In the genomic region with DNA sequence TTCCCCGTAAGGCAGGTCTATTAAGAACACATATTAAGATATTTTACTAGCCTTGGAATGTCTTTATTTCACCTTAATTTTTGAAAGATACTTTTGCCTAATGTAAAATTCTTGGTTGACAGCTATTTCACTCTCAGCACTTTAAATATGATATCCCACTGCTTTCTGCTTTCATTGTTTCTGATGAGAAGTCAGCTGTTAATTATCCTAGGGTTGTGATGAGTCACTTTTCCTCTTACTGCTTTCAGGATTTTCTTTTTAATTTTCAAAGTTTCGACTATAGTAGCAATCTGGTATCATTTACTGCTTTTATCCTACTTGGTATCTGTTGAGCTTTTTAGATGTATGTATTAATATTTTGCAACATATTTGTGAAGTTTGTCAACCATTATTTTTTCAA, we compare ENCODE assay signal across 26 cellular contexts.
A peak's percentile ranks its signal among the peaks of the same experiment; 100 is the strongest.
DNase-seq lines count a peak whose midpoint lies in the region; ATAC-seq, FAIRE-seq and TF ChIP-seq lines count a peak whose summit lies in the region.
"Had no signal": no experiment of that assay in that cellular context is flagged by ENCODE, and none has a peak within 500 bp of the region (broad histone marks: within the 10 kb centered on the region; RNA-seq: fewer than 3 reads in every experiment).

No MANE protein-coding gene starts in this region.

- intact Hi-C loops in HCT116 (cut with micrococcal nuclease) = no loop called here
- intact Hi-C loops in endothelial cell of umbilical vein (cut with micrococcal nuclease) = no loop called here

- ATAC-seq in HCT116 = no peak
- ATAC-seq in GM18519 (IDR thresholded peaks at IDR 0.05; ENCODE audit: low FRiP score, unreplicated experiment) = no peak
- ATAC-seq: foreskin keratinocyte, heart right ventricle, left cardiac atrium had no signal

- H3K4me1 ChIP-seq in HCT116 (ENCODE audit: control insufficient read depth in 1 of 2, insufficient read depth in 2 of 2, low read length in 2 of 2) (no peaks in the 10 kb centered on the region), endothelial cell of umbilical vein (ENCODE audit: control insufficient read depth, extremely low read depth, insufficient read depth, low read length) (peaks cover 20% of the 10 kb centered on the region)
- H3K4me1 ChIP-seq: foreskin keratinocyte, prostate gland had no signal

- CTCF ChIA-PET in HCT116 (lab: Charles Lee) = no interaction called here
- CTCF ChIA-PET in endothelial cell of umbilical vein (lab: Charles Lee) = no interaction called here

- H3K9ac ChIP-seq in HCT116 (ENCODE audit: low read length) (no peak overlapping the region), endothelial cell of umbilical vein (replicated peaks; ENCODE audit: extremely low read depth, insufficient read depth, low read length) (no peak overlapping the region)

- H3K9me3 ChIP-seq in HCT116 (ENCODE audit: control insufficient read depth in 1 of 2, insufficient read depth in 1 of 2, low read depth in 1 of 2, low read length in 2 of 2) (no peaks in the 10 kb centered on the region), endothelial cell of umbilical vein (replicated peaks; ENCODE audit: control insufficient read depth, insufficient read depth, low read length) (peaks cover 5% of the 10 kb centered on the region), MG63 (no peaks in the 10 kb centered on the region; the same call in 1 of the 2 replicates)
- H3K9me3 ChIP-seq: neutrophil, prostate gland had no signal

- no peak for TF ChIP-seq POLR2A in HCT116 (IDR thresholded peaks at IDR 0.05; ENCODE audit: borderline replicate concordance, extremely low read depth, insufficient read depth, insufficient read length)
- no peak for TF ChIP-seq POLR2A in endothelial cell of umbilical vein (IDR thresholded peaks at IDR 0.05; ENCODE audit: low read depth, low read length)

- dilution Hi-C loops in endothelial cell of umbilical vein (cut with MboI; ENCODE audit: extremely low pct_ligation_motif_present, low sequenced_read_pairs) = no loop called here

- no TSS peak for BruUV-seq in HCT116 (replicated peaks; lab: Mats Ljungman, UMichigan)
- no TSS peak for BruUV-seq in endothelial cell of umbilical vein (replicated peaks; lab: Mats Ljungman, UMichigan)

- H2AFZ ChIP-seq in HCT116 (ENCODE audit: low read depth, low read length, poor library complexity, severe bottlenecking) (no peak overlapping the region), endothelial cell of umbilical vein (ENCODE audit: low read depth, low read length) (no peak overlapping the region)

- H3K4me3 ChIP-seq in HCT116 (replicated peaks in 1 of 2; ENCODE audit: low read depth in 1 of 2, low read length in 2 of 2) (no peak overlapping the region), endothelial cell of umbilical vein (replicated peaks in 1 of 3; ENCODE audit: insufficient read depth in 1 of 3, low read depth in 1 of 3, low read length in 3 of 3) (no peak overlapping the region), MG63 (no peak overlapping the region)
- H3K4me3 ChIP-seq: heart right ventricle, prostate gland, SK-N-MC, tibial nerve had no signal

- POLR2A ChIA-PET in HCT116 (lab: Charles Lee) (no interaction called here), endothelial cell of umbilical vein (lab: Charles Lee) (no interaction called here)

- no peaks in the 10 kb centered on the region for H3K9me1 ChIP-seq in endothelial cell of umbilical vein (replicated peaks; ENCODE audit: control insufficient read depth, extremely low read depth, insufficient read depth, low read length)

- H3K36me3 ChIP-seq in HCT116 (ENCODE audit: control insufficient read depth in 1 of 2, insufficient read depth in 2 of 2, low read length in 2 of 2) = no peaks in the 10 kb centered on the region
- no peaks in the 10 kb centered on the region for H3K36me3 ChIP-seq in endothelial cell of umbilical vein (ENCODE audit: control insufficient read depth in 2 of 2, extremely low read depth in 1 of 2, insufficient read depth in 2 of 2, low read length in 2 of 2)
- no peaks in the 10 kb centered on the region for H3K36me3 ChIP-seq in MG63
- H3K36me3 ChIP-seq: heart right ventricle, neutrophil, prostate gland, tibial nerve had no signal

- no peak for TF ChIP-seq RAD21 in HCT116 (IDR thresholded peaks at IDR 0.05; ENCODE audit: low read depth)

- RAD21 ChIA-PET in HCT116 (lab: Charles Lee; ENCODE audit: low non-redundant PET in 1 of 2, low total read pairs in 2 of 2, uncharacterized antibody in 2 of 2, unreplicated experiment in 2 of 2) = no interaction called here

- H3K27ac ChIP-seq in HCT116 (ENCODE audit: low read depth, low read length) (no peak overlapping the region), endothelial cell of umbilical vein (ENCODE audit: insufficient read depth, low read depth, low read length) (no peak overlapping the region)
- H3K27ac ChIP-seq: 22Rv1, foreskin keratinocyte, heart right ventricle, neutrophil, prostate gland, SK-N-MC, tibial nerve had no signal

- H3K4me2 ChIP-seq in HCT116 (ENCODE audit: low read length) (no peak overlapping the region), endothelial cell of umbilical vein (ENCODE audit: insufficient read depth, low read length) (no peak overlapping the region)

- FAIRE-seq in endothelial cell of umbilical vein (lab: Jason Lieb, UNC) = no peak
- FAIRE-seq: GM12892 had no signal

- DNase-seq in DMS 273 (lab: John Stamatoyannopoulos, UW; ENCODE audit: unreplicated experiment) (peak; percentile 3), DMS 273 treated with DMSO at 0.1 percent for 48 hours (lab: John Stamatoyannopoulos, UW) (no peak), HCT116 (ENCODE audit: low read depth, low spot score) (no peak), OCI-M1 (lab: John Stamatoyannopoulos, UW) (peak; percentile 19), endothelial cell of umbilical vein (ENCODE audit: low read depth, low spot score) (peak; percentile 8), MG63 (no peak), medulla oblongata (ENCODE audit: extremely low spot score) (no peak)
- DNase-seq: activated CD4-positive, alpha-beta T cell treated with anti-CD3 and anti-CD28 coated beads, Interleukin-2, amount 10 ng/mL, durations not matched to agents 24 days and 14 days; activated naive CD4-positive, alpha-beta T cell; activated T-cell treated with anti-CD3 and anti-CD28 coated beads, Interleukin-2, amount 50 U/mL, for 48 hours; CD8-positive, alpha-beta memory T cell; effector memory CD4-positive, alpha-beta T cell; foreskin keratinocyte; heart right ventricle; left cardiac atrium; mammary epithelial cell; NCI-H1048; NCI-H187; RPMI8226 had no signal

- H3K9me2 ChIP-seq in HCT116 (ENCODE audit: insufficient read depth) = no peaks in the 10 kb centered on the region; the same call in 1 of the 2 replicates

- H3K79me2 ChIP-seq in HCT116 (ENCODE audit: insufficient read depth, low read length) = no peaks in the 10 kb centered on the region
- no peaks in the 10 kb centered on the region for H3K79me2 ChIP-seq in endothelial cell of umbilical vein (ENCODE audit: control insufficient read depth, insufficient read depth, low read length)

- H3K27me3 ChIP-seq in HCT116 (ENCODE audit: insufficient read depth, low read length) (no peaks in the 10 kb centered on the region), endothelial cell of umbilical vein (ENCODE audit: control insufficient read depth in 2 of 2, insufficient read depth in 2 of 2, low read length in 2 of 2) (no peaks in the 10 kb centered on the region), MG63 (no peaks in the 10 kb centered on the region)
- H3K27me3 ChIP-seq: foreskin keratinocyte, heart right ventricle, neutrophil, tibial nerve had no signal

- TF ChIP-seq CTCF in HCT116 (IDR thresholded peaks at IDR 0.05 in 2 of 3, conservative IDR thresholded peaks at IDR 0.05 in 1 of 3; ENCODE audit: borderline replicate concordance in 1 of 3, insufficient read depth in 1 of 3, low read depth in 2 of 3, low read length in 2 of 3) (no peak), endothelial cell of umbilical vein (IDR thresholded peaks at IDR 0.05; ENCODE audit: extremely low read depth in 1 of 2, insufficient read depth in 1 of 2, low read depth in 1 of 2, low read length in 2 of 2) (no peak)

- no peaks in the 10 kb centered on the region for H4K20me1 ChIP-seq in HCT116 (ENCODE audit: insufficient read depth)
- no peaks in the 10 kb centered on the region for H4K20me1 ChIP-seq in endothelial cell of umbilical vein (replicated peaks; ENCODE audit: control insufficient read depth, extremely low read depth, insufficient read depth, low read length)

TF ChIP-seq in HCT116, 20 proteins besides CTCF, POLR2A, EP300 and RAD21:
- TF ChIP-seq FOSL1 (IDR thresholded peaks at IDR 0.05; ENCODE audit: low read depth) (peak; percentile 28; the same call in 1 of the 2 replicates), POLR2AphosphoS5 (IDR thresholded peaks at IDR 0.05; ENCODE audit: low read depth, low read length) (no peak), JUND (IDR thresholded peaks at IDR 0.05) (peak; percentile 22; the same call in 1 of the 2 replicates), CBX3 (IDR thresholded peaks at IDR 0.05; ENCODE audit: low read depth) (peak; percentile 76; the same call in 1 of the 2 replicates)

TF ChIP-seq in endothelial cell of umbilical vein, 7 proteins besides CTCF, POLR2A, EP300 and RAD21:
- TF ChIP-seq GATA2 (IDR thresholded peaks at IDR 0.05; ENCODE audit: insufficient read depth, insufficient read length, low read depth, low read length) (no peak), JUN (IDR thresholded peaks at IDR 0.05; ENCODE audit: borderline replicate concordance, insufficient read depth, insufficient read length, low read depth) (peak; percentile 47), FOS (IDR thresholded peaks at IDR 0.05; ENCODE audit: borderline replicate concordance, insufficient read depth, low read length) (peak; percentile 63), MYC (IDR thresholded peaks at IDR 0.05; ENCODE audit: low read depth, low read length) (no peak)

Comparison
In these comparisons a context has a peak if more than half of its experiments do, and no peak if none do; other contexts are left out.
1. DNase-seq: peak in DMS 273 (single experiment), OCI-M1 (single experiment) and endothelial cell of umbilical vein (single experiment); none in DMS 273 treated with DMSO at 0.1 percent for 48 hours (single experiment), HCT116 (single experiment), MG63 (single experiment) and medulla oblongata (single experiment).